In the genomic region with DNA sequence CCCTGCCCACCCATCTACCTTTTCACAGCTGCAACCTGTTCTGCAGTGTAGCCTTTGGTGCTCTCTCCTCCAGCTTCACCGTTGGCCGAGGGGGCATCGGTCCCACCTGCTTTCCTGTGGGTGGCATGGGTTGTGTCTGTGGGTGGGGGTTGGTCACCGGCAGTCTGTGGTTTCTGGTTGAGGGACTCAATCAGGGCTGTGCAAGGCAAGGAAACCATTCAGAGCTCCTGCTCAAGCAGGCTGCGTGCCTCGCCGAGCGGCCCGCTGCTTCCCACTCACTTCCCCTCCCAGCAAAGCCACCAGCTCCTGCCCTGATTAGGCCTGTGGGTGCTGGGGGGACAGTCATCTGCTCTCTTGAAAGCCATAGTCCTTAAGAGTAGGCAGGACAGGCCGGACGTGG, we compare ENCODE assay signal across 14 cellular contexts. TPM values are rescaled to one million over a fixed set of nuclear protein-coding genes. Genes with fewer than 3 reads are reported as not detected.
A peak's percentile ranks its signal among the peaks of the same experiment; 100 is the strongest.
DNase-seq lines count a peak whose midpoint lies in the region; ATAC-seq, FAIRE-seq and TF ChIP-seq lines count a peak whose summit lies in the region.
"Had no signal": no experiment of that assay in that cellular context is flagged by ENCODE, and none has a peak within 500 bp of the region (broad histone marks: within the 10 kb centered on the region; RNA-seq: fewer than 3 reads in every experiment).

No MANE protein-coding gene starts in this region.

- TF ChIP-seq POLR2A in GM12892 (IDR thresholded peaks at IDR 0.05; ENCODE audit: low read depth, low read length) (no peak), gastroesophageal sphincter (IDR thresholded peaks at IDR 0.05) (no peak), spleen (IDR thresholded peaks at IDR 0.05) (no peak)

- H3K27ac ChIP-seq in gastroesophageal sphincter = peak overlapping the region in 3 of 4 donors; percentile 6 to 18 (median 14)
- peak overlapping the region in 3 of 8 donors; percentile 1 to 48 (median 28) for H3K27ac ChIP-seq in spleen
- H3K27ac ChIP-seq: left ventricle myocardium inferior, psoas muscle had no signal

- DNase-seq in GDM1 (lab: John Stamatoyannopoulos, UW) = peak; percentile 14
- no peak for DNase-seq in GM12892 (ENCODE audit: insufficient read length)
- peak; percentile 49 for DNase-seq in UCSD-AML1 (lab: John Stamatoyannopoulos, UW; ENCODE audit: unreplicated experiment)
- DNase-seq in DMS79 (lab: John Stamatoyannopoulos, UW) = no peak
- DNase-seq in spleen = no peak
- DNase-seq in HK-2 (ENCODE audit: unreplicated experiment) = no peak
- DNase-seq: CD4-positive, CD25-positive, alpha-beta regulatory T cell; cortex of kidney; DND-41; left ventricle myocardium inferior; NCI-H1436; trophoblast cell had no signal

- H3K4me1 ChIP-seq in gastroesophageal sphincter (peaks cover 0 to 30% (median 0%) of the 10 kb centered on the region in 3 donors), spleen (peaks cover 9 to 62% (median 30%) of the 10 kb centered on the region in 6 donors)

- ATAC-seq in gastroesophageal sphincter = no peak
- ATAC-seq: psoas muscle had no signal

- intact Hi-C loops in spleen (cut with DNase I; ENCODE audit: low total_unique reads) = no loop called here

- FAIRE-seq in GM12892 (lab: Jason Lieb, UNC) = peak; percentile 50

- H3K36me3 ChIP-seq in gastroesophageal sphincter (peaks cover 0 to 90% of the 10 kb centered on the region in 2 donors), spleen (peaks cover 3 to 90% (median 52%) of the 10 kb centered on the region in 6 donors)

- no peak for TF ChIP-seq EP300 in gastroesophageal sphincter (IDR thresholded peaks at IDR 0.05)

- H3K9me3 ChIP-seq in gastroesophageal sphincter (no peaks in the 10 kb centered on the region), spleen (no peaks in the 10 kb centered on the region)
- H3K9me3 ChIP-seq: left ventricle myocardium inferior, psoas muscle had no signal

- H3K4me3 ChIP-seq in gastroesophageal sphincter (no peak overlapping the region), spleen (no peak overlapping the region)
- H3K4me3 ChIP-seq: left ventricle myocardium inferior, psoas muscle had no signal

- TF ChIP-seq CTCF in gastroesophageal sphincter (IDR thresholded peaks at IDR 0.05) = no peak
- TF ChIP-seq CTCF in spleen (IDR thresholded peaks at IDR 0.05 in 8 of 11, conservative IDR thresholded peaks at IDR 0.05 in 3 of 11) = no peak

- WGBS in gastroesophageal sphincter (ENCODE audit: low coverage in 1 of 2), 2 donors = 80% methylated on average over 1 of the region's 11 CpGs; no CpG with 5 or more reads in 1 of the 2 donors
- WGBS in spleen, 5 donors = 31 to 51% (median 36%) methylated on average over 11 of the region's 11 CpGs

- H3K27me3 ChIP-seq in gastroesophageal sphincter = no peaks in the 10 kb centered on the region
- no peaks in the 10 kb centered on the region for H3K27me3 ChIP-seq in spleen (replicated peaks in 1 of 7)

RNA-seq across cellular contexts. Expression of a gene that starts 9.8 kb away (rescaled TPM):
- polyA plus RNA-seq in GM12892 (2012; ENCODE audit: missing spikeins) = 9.9 TPM
- total RNA-seq in gastroesophageal sphincter = 10 to 100 TPM; 28.6 to 43.0 (median 33.4) TPM
- 10 to 100 TPM; 32.7 to 55.4 (median 41.6) TPM for total RNA-seq in spleen
- 10 to 100 TPM; 13.6 to 16.5 (median 14.3) TPM for polyA plus RNA-seq in spleen

Comparison
In these comparisons a context has a peak if more than half of its experiments do, and no peak if none do; other contexts are left out.
1. DNase-seq: peak in GDM1 (single experiment) and UCSD-AML1 (single experiment); none in GM12892 (single experiment), DMS79 (single experiment), spleen (single experiment) and HK-2 (single experiment).